ENCODE assay signal across 1 cellular context in the genomic region with DNA sequence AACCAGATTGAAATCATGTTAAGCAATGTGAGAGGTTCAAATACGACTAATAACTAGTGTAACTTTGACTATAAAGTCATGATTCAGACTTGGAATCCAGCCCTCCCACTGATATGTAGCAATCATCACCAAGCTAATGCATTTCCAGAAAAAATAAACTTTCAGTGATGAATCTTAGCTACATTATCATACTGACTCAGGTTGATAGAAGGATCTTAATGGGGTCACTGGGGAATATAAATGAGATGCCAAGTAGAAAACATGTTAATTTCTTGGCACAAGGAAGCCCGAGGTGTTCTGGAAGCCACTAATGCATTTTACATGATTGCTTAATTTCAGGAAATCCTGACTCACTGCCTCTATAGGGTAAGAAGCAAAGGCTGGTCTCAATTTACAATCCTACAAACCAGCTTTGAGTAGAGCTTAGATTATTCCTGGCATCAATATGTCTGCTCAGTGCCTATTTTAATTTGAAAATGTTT.
TF ChIP-seq lines count a peak whose summit lies in the region.

No MANE protein-coding gene starts in this region.

TF ChIP-seq in Ishikawa, 13 proteins besides CTCF, POLR2A, EP300 and RAD21 (continued from another document):
- TF ChIP-seq, protein P1, sequence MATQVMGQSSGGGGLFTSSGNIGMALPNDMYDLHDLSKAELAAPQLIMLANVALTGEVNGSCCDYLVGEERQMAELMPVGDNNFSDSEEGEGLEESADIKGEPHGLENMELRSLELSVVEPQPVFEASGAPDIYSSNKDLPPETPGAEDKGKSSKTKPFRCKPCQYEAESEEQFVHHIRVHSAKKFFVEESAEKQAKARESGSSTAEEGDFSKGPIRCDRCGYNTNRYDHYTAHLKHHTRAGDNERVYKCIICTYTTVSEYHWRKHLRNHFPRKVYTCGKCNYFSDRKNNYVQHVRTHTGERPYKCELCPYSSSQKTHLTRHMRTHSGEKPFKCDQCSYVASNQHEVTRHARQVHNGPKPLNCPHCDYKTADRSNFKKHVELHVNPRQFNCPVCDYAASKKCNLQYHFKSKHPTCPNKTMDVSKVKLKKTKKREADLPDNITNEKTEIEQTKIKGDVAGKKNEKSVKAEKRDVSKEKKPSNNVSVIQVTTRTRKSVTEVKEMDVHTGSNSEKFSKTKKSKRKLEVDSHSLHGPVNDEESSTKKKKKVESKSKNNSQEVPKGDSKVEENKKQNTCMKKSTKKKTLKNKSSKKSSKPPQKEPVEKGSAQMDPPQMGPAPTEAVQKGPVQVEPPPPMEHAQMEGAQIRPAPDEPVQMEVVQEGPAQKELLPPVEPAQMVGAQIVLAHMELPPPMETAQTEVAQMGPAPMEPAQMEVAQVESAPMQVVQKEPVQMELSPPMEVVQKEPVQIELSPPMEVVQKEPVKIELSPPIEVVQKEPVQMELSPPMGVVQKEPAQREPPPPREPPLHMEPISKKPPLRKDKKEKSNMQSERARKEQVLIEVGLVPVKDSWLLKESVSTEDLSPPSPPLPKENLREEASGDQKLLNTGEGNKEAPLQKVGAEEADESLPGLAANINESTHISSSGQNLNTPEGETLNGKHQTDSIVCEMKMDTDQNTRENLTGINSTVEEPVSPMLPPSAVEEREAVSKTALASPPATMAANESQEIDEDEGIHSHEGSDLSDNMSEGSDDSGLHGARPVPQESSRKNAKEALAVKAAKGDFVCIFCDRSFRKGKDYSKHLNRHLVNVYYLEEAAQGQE (IDR thresholded peaks at IDR 0.05; ENCODE audit: low read depth) = no peak
